In genomic region chr12:120538281-120539156, GRCh38 we compare ENCODE assay signal across 1 cellular context.
TF ChIP-seq lines count a peak whose summit lies in the region.

No MANE protein-coding gene starts in this region.

TF ChIP-seq in HepG2, 621 proteins besides CTCF, POLR2A, EP300 and RAD21 (continued from another document):
- no peak for TF ChIP-seq MAZ (IDR thresholded peaks at IDR 0.05; ENCODE audit: borderline replicate concordance, low read depth, low read length)
- no peak for TF ChIP-seq MAZ (CRISPR knock-in tag; IDR thresholded peaks at IDR 0.05; ENCODE audit: low read depth)
- TF ChIP-seq ZNF333 (CRISPR knock-in tag; IDR thresholded peaks at IDR 0.05; ENCODE audit: borderline replicate concordance) = no peak
- TF ChIP-seq ZFY (CRISPR knock-in tag; IDR thresholded peaks at IDR 0.05) = no peak
- TF ChIP-seq, protein P1, sequence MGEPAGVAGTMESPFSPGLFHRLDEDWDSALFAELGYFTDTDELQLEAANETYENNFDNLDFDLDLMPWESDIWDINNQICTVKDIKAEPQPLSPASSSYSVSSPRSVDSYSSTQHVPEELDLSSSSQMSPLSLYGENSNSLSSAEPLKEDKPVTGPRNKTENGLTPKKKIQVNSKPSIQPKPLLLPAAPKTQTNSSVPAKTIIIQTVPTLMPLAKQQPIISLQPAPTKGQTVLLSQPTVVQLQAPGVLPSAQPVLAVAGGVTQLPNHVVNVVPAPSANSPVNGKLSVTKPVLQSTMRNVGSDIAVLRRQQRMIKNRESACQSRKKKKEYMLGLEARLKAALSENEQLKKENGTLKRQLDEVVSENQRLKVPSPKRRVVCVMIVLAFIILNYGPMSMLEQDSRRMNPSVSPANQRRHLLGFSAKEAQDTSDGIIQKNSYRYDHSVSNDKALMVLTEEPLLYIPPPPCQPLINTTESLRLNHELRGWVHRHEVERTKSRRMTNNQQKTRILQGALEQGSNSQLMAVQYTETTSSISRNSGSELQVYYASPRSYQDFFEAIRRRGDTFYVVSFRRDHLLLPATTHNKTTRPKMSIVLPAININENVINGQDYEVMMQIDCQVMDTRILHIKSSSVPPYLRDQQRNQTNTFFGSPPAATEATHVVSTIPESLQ (CRISPR knock-in tag; conservative IDR thresholded peaks at IDR 0.05) = no peak
- TF ChIP-seq ZNF720 (CRISPR knock-in tag; IDR thresholded peaks at IDR 0.05) = no peak
- TF ChIP-seq HNF4G (IDR thresholded peaks at IDR 0.05; ENCODE audit: borderline replicate concordance, low read depth, low read length) = peak; percentile 49; the same call in 1 of the 2 replicates
- TF ChIP-seq HNF4G (CRISPR knock-in tag; IDR thresholded peaks at IDR 0.05; ENCODE audit: borderline replicate concordance, low read depth) = 0 out of 2 replicates have a peak, but pooled peaks have one; percentile 35
- TF ChIP-seq RXRA (CRISPR knock-in tag; IDR thresholded peaks at IDR 0.05) = peak; percentile 77; the same call in 1 of the 2 replicates
